In genomic region chrX:119690921-119691716, GRCh38 we compare ENCODE assay signal across 1 cellular context.
TF ChIP-seq lines count a peak whose summit lies in the region.

No MANE protein-coding gene starts in this region.

TF ChIP-seq in HEK293, 187 proteins besides CTCF, POLR2A, EP300 and RAD21 (continued from another document and continues in another):
- TF ChIP-seq ATF2 (tag by site-specific recombination; IDR thresholded peaks at IDR 0.05; ENCODE audit: low read depth) (peak; percentile 93), ZNF664 (tag by site-specific recombination; IDR thresholded peaks at IDR 0.05) (no peak), ZNF239 (tag by site-specific recombination; IDR thresholded peaks at IDR 0.05) (no peak), ZNF404 (tag by site-specific recombination; IDR thresholded peaks at IDR 0.05) (no peak), PATZ1 (tag by site-specific recombination; IDR thresholded peaks at IDR 0.05) (peak; percentile 43; the same call in 1 of the 2 replicates), SCRT2 (tag by site-specific recombination; IDR thresholded peaks at IDR 0.05) (no peak), ZNF610 (tag by site-specific recombination; IDR thresholded peaks at IDR 0.05; ENCODE audit: borderline replicate concordance) (no peak), ZNF214 (tag by site-specific recombination; IDR thresholded peaks at IDR 0.05; ENCODE audit: borderline replicate concordance) (no peak), IKZF3 (tag by site-specific recombination; IDR thresholded peaks at IDR 0.05) (no peak), ZNF302 (tag by site-specific recombination; IDR thresholded peaks at IDR 0.05; ENCODE audit: low read depth) (no peak), ZNF133 (tag by site-specific recombination; IDR thresholded peaks at IDR 0.05) (no peak), PRDM1 (tag by site-specific recombination; IDR thresholded peaks at IDR 0.05) (peak; percentile 60), ZNF23 (tag by site-specific recombination; IDR thresholded peaks at IDR 0.05; ENCODE audit: borderline replicate concordance) (no peak), ZNF221 (tag by site-specific recombination; IDR thresholded peaks at IDR 0.05; ENCODE audit: borderline replicate concordance) (no peak), ZBTB10 (tag by site-specific recombination; IDR thresholded peaks at IDR 0.05) (no peak), KLF17 (tag by site-specific recombination; IDR thresholded peaks at IDR 0.05) (no peak), FEZF1 (tag by site-specific recombination; IDR thresholded peaks at IDR 0.05) (peak; percentile 39; the same call in 1 of the 2 replicates), ZNF76 (tag by site-specific recombination; IDR thresholded peaks at IDR 0.05; ENCODE audit: borderline replicate concordance, low read depth) (peak; percentile 47; the same call in 1 of the 2 replicates), OVOL3 (tag by site-specific recombination; IDR thresholded peaks at IDR 0.05) (no peak), KLF16 (tag by site-specific recombination; IDR thresholded peaks at IDR 0.05) (no peak), ZNF701 (tag by site-specific recombination; IDR thresholded peaks at IDR 0.05) (no peak), ZNF366 (tag by site-specific recombination; conservative IDR thresholded peaks at IDR 0.05) (no peak), PRDM2 (tag by site-specific recombination; IDR thresholded peaks at IDR 0.05; ENCODE audit: borderline replicate concordance) (no peak)
- TF ChIP-seq, protein P1, sequence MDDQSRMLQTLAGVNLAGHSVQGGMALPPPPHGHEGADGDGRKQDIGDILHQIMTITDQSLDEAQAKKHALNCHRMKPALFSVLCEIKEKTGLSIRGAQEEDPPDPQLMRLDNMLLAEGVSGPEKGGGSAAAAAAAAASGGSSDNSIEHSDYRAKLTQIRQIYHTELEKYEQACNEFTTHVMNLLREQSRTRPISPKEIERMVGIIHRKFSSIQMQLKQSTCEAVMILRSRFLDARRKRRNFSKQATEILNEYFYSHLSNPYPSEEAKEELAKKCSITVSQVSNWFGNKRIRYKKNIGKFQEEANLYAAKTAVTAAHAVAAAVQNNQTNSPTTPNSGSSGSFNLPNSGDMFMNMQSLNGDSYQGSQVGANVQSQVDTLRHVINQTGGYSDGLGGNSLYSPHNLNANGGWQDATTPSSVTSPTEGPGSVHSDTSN (CRISPR knock-in tag; IDR thresholded peaks at IDR 0.05) = no peak
- TF ChIP-seq, protein P2, sequence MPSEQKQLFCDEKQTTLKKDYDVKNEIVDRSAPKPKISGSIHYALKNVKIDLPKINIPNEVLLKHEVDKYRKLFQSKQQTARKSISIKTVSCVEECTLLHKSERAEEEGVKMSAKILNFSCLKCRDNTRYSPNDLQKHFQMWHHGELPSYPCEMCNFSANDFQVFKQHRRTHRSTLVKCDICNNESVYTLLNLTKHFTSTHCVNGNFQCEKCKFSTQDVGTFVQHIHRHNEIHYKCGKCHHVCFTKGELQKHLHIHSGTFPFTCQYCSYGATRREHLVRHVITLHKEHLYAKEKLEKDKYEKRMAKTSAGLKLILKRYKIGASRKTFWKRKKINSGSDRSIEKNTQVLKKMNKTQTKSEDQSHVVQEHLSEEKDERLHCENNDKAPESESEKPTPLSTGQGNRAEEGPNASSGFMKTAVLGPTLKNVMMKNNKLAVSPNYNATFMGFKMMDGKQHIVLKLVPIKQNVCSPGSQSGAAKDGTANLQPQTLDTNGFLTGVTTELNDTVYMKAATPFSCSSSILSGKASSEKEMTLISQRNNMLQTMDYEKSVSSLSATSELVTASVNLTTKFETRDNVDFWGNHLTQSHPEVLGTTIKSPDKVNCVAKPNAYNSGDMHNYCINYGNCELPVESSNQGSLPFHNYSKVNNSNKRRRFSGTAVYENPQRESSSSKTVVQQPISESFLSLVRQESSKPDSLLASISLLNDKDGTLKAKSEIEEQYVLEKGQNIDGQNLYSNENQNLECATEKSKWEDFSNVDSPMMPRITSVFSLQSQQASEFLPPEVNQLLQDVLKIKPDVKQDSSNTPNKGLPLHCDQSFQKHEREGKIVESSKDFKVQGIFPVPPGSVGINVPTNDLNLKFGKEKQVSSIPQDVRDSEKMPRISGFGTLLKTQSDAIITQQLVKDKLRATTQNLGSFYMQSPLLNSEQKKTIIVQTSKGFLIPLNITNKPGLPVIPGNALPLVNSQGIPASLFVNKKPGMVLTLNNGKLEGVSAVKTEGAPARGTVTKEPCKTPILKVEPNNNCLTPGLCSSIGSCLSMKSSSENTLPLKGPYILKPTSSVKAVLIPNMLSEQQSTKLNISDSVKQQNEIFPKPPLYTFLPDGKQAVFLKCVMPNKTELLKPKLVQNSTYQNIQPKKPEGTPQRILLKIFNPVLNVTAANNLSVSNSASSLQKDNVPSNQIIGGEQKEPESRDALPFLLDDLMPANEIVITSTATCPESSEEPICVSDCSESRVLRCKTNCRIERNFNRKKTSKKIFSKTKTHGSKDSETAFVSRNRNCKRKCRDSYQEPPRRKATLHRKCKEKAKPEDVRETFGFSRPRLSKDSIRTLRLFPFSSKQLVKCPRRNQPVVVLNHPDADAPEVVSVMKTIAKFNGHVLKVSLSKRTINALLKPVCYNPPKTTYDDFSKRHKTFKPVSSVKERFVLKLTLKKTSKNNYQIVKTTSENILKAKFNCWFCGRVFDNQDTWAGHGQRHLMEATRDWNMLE (tag by site-specific recombination; conservative IDR thresholded peaks at IDR 0.05; ENCODE audit: low read depth) = no peak
- TF ChIP-seq, protein P3, sequence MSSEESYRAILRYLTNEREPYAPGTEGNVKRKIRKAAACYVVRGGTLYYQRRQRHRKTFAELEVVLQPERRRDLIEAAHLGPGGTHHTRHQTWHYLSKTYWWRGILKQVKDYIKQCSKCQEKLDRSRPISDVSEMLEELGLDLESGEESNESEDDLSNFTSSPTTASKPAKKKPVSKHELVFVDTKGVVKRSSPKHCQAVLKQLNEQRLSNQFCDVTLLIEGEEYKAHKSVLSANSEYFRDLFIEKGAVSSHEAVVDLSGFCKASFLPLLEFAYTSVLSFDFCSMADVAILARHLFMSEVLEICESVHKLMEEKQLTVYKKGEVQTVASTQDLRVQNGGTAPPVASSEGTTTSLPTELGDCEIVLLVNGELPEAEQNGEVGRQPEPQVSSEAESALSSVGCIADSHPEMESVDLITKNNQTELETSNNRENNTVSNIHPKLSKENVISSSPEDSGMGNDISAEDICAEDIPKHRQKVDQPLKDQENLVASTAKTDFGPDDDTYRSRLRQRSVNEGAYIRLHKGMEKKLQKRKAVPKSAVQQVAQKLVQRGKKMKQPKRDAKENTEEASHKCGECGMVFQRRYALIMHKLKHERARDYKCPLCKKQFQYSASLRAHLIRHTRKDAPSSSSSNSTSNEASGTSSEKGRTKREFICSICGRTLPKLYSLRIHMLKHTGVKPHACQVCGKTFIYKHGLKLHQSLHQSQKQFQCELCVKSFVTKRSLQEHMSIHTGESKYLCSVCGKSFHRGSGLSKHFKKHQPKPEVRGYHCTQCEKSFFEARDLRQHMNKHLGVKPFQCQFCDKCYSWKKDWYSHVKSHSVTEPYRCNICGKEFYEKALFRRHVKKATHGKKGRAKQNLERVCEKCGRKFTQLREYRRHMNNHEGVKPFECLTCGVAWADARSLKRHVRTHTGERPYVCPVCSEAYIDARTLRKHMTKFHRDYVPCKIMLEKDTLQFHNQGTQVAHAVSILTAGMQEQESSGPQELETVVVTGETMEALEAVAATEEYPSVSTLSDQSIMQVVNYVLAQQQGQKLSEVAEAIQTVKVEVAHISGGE (tag by site-specific recombination; conservative IDR thresholded peaks at IDR 0.05; ENCODE audit: low read depth) = no peak
